ENCODE assay signal across 25 cellular contexts in genomic region chr3:187709155-187709554, GRCh38. TPM values are rescaled to one million over a fixed set of nuclear protein-coding genes. Genes with fewer than 3 reads are reported as not detected.
DNase-seq lines count a peak whose midpoint lies in the region; ATAC-seq, FAIRE-seq and TF ChIP-seq lines count a peak whose summit lies in the region.
"Had no signal": no experiment of that assay in that cellular context is flagged by ENCODE, and none has a peak within 500 bp of the region (broad histone marks: within the 10 kb centered on the region; RNA-seq: fewer than 3 reads in every experiment).

No MANE protein-coding gene starts in this region.

- TF ChIP-seq CTCF in A549 (IDR thresholded peaks at IDR 0.05) (no peak), GM12873 (IDR thresholded peaks at IDR 0.05; ENCODE audit: insufficient read depth, low read depth, low read length, missing control alignments) (peak; percentile 19), OCI-LY7 (conservative IDR thresholded peaks at IDR 0.05; ENCODE audit: low read length) (peak; percentile 67), epithelial cell of proximal tubule (conservative IDR thresholded peaks at IDR 0.05; ENCODE audit: low read depth, low read length) (peak; percentile 50)

- H2AFZ ChIP-seq in OCI-LY7 (ENCODE audit: low read length): no peak overlapping the region

- ATAC-seq in A549 (peak; percentile 47 to 83; a peak in 3 of 6 replicates), GM18498 (IDR thresholded peaks at IDR 0.05; ENCODE audit: unreplicated experiment) (no peak), HG03469 (IDR thresholded peaks at IDR 0.05; ENCODE audit: unreplicated experiment) (no peak), HG02642 (IDR thresholded peaks at IDR 0.05; ENCODE audit: poor library complexity, unreplicated experiment) (no peak)
- ATAC-seq: foreskin keratinocyte, right cardiac atrium, T-cell had no signal

- no peak for FAIRE-seq in A549 (lab: Jason Lieb, UNC)
- FAIRE-seq: H54 had no signal

- no peaks in the 10 kb centered on the region for H4K20me1 ChIP-seq in OCI-LY7 (ENCODE audit: insufficient read depth, low read length)

- H3K4me2 ChIP-seq in A549 (no peak overlapping the region), OCI-LY7 (ENCODE audit: low read length) (no peak overlapping the region)
- H3K4me2 ChIP-seq: KMS-11 had no signal

- 49% methylated on average over 4 of the region's 4 CpGs for WGBS in A549 (ENCODE audit: missing lambda C conversion rate)

- no peak for TF ChIP-seq RAD21 in A549 (conservative IDR thresholded peaks at IDR 0.05 in 1 of 2, IDR thresholded peaks at IDR 0.05 in 1 of 2)

- H3K79me2 ChIP-seq in OCI-LY7 (ENCODE audit: insufficient read depth, low read depth, low read length): no peaks in the 10 kb centered on the region

- BruUV-seq in OCI-LY7 (replicated peaks; lab: Mats Ljungman, UMichigan): no TSS peak

- intact Hi-C loops in OCI-LY7 (cut with micrococcal nuclease; ENCODE audit: unreplicated experiment): no loop called here

- TF ChIP-seq EP300 in A549 (IDR thresholded peaks at IDR 0.05): no peak

- H3K4me1 ChIP-seq in A549 (no peaks in the 10 kb centered on the region), OCI-LY7 (ENCODE audit: insufficient read depth, low read length, poor library complexity, severe bottlenecking) (no peaks in the 10 kb centered on the region)
- H3K4me1 ChIP-seq: breast epithelium, foreskin keratinocyte, Peyer's patch had no signal

- no peaks in the 10 kb centered on the region for H3K36me3 ChIP-seq in OCI-LY7 (ENCODE audit: insufficient read depth, low read length)
- H3K36me3 ChIP-seq: breast epithelium, Peyer's patch, thoracic aorta had no signal

- no peak for TF ChIP-seq POLR2A in A549 (IDR thresholded peaks at IDR 0.05; ENCODE audit: low read length)

- H3K9me3 ChIP-seq in A549 (no peaks in the 10 kb centered on the region), OCI-LY7 (ENCODE audit: low read length) (no peaks in the 10 kb centered on the region)
- H3K9me3 ChIP-seq: breast epithelium, Peyer's patch, thoracic aorta had no signal

- no peaks in the 10 kb centered on the region for H3K9me2 ChIP-seq in OCI-LY7 (ENCODE audit: insufficient read depth, low read length)

- POLR2A ChIA-PET in A549 (lab: Yijun Ruan, JAX) (no interaction called here), OCI-LY7 (lab: Charles Lee) (interaction anchor here (0.5 to 1.2 kb wide), 3 partner anchors 10 to 489 kb away, joined by 3 to 4 read pairs (median 3); no protein-coding TSS in a partner anchor)

- H3K4me3 ChIP-seq in A549 (no peak overlapping the region), OCI-LY7 (ENCODE audit: low read depth, low read length, poor library complexity, severe bottlenecking) (no peak overlapping the region), epithelial cell of proximal tubule (ENCODE audit: low read depth, low read length) (no peak overlapping the region)
- H3K4me3 ChIP-seq: breast epithelium, Peyer's patch, thoracic aorta had no signal

- no peak overlapping the region for H3K27ac ChIP-seq in A549
- no peak overlapping the region for H3K27ac ChIP-seq in OCI-LY7 (ENCODE audit: low read depth, low read length, poor library complexity, severe bottlenecking)
- H3K27ac ChIP-seq: breast epithelium, foreskin keratinocyte, KMS-11, Peyer's patch, thoracic aorta had no signal

- CTCF ChIA-PET in A549 (lab: Yijun Ruan, JAX) (interaction anchor here (0.8 to 1.8 kb wide), 6 partner anchors 8 to 390 kb away, joined by 3 to 6 read pairs (median 4); no protein-coding TSS in a partner anchor), OCI-LY7 (lab: Charles Lee; ENCODE audit: unreplicated experiment) (interaction anchor here (0.6 kb wide), 1 partner anchor 26 kb away, joined by 3 read pairs; no protein-coding TSS in a partner anchor)

- DNase-seq in A549 (ENCODE audit: low read depth in 1 of 2, low spot score in 1 of 2) (peak; percentile 7 to 24), OCI-LY7 (ENCODE audit: low spot score) (peak; percentile 34), epithelial cell of proximal tubule (ENCODE audit: low read depth) (no peak), cortex of kidney (lab: John Stamatoyannopoulos, UW) (no peak)
- DNase-seq: activated B cell treated with CpG ODN at 0.5 μM for 24 hours; activated CD8-positive, alpha-beta memory T cell treated with anti-CD3 and anti-CD28 coated beads, Interleukin-2, amount 50 U/mL, for 48 hours; activated naive CD4-positive, alpha-beta T cell treated with anti-CD3 and anti-CD28 coated beads, Interleukin-2, amount 10 ng/mL, durations not matched to agents 7 days and 5 days; effector memory CD4-positive, alpha-beta T cell; foreskin keratinocyte; mesenchymal stem cell; NCI-H1417; NCI-H446; nephron progenitor cell; Peyer's patch; right cardiac atrium; stimulated activated CD4-positive, alpha-beta T cell treated with anti-CD3 and anti-CD28 coated beads, Interleukin-4, amount 100 ng/mL, for 1 hour; T-cell had no signal

TF ChIP-seq in A549, 52 proteins besides CTCF, POLR2A, EP300 and RAD21:
- TF ChIP-seq FOSL2 (IDR thresholded peaks at IDR 0.05) (no peak), FOSL2 (CRISPR knock-in tag; IDR thresholded peaks at IDR 0.05) (no peak), JUNB (IDR thresholded peaks at IDR 0.05) (no peak), ZC3H11A (IDR thresholded peaks at IDR 0.05) (no peak)

RNA-seq across cellular contexts. Expression of gene RTP2, which starts 6.8 kb away (rescaled TPM):
- polyA plus RNA-seq in A549 (2011; rRNA removed) (not detected in 2 replicates), A549 (2017; fragmentation: RNase III; extraction: RNeasy Plus Mini Kit Qiagen cat#74134 plus additional on column Dnase treatment) (not detected in 3 replicates)
- polyA plus RNA-seq in A549 (2012; cell fraction: cytosol; rRNA removed): not detected in 2 replicates
- not detected in 2 replicates for polyA plus RNA-seq in A549 (2012; cell fraction: nucleus; rRNA removed)
- not detected in 2 replicates for polyA minus RNA-seq in A549 (2011; rRNA and poly(A)+ RNA removed)
- total RNA-seq in OCI-LY7 (2014; rRNA removed; shearing (Covaris generic)): not detected in 2 replicates
- total RNA-seq in OCI-LY7 (2022) (not detected in 2 replicates), epithelial cell of proximal tubule (not detected in 2 replicates)
- total RNA-seq: activated B cell treated with CpG ODN at 0.5 μM for 24 hours, breast epithelium, foreskin keratinocyte, Peyer's patch, right cardiac atrium, T-cell, thoracic aorta had no signal
- polyA plus RNA-seq: foreskin keratinocyte, right cardiac atrium had no signal

RNA-seq across cellular contexts. Expression of gene BCL6, which starts 36.1 kb away (rescaled TPM):
- polyA plus RNA-seq in A549 (2011; rRNA removed) (7.0 and 20.8 TPM in 2 replicates), A549 (2017; fragmentation: RNase III; extraction: RNeasy Plus Mini Kit Qiagen cat#74134 plus additional on column Dnase treatment) (6.1 to 12.1 TPM (median 10.4 TPM) in 3 replicates)
- 2.0 and 3.3 TPM in 2 replicates for polyA plus RNA-seq in A549 (2012; cell fraction: cytosol; rRNA removed)
- 7.1 and 9.2 TPM in 2 replicates for polyA plus RNA-seq in A549 (2012; cell fraction: nucleus; rRNA removed)
- polyA minus RNA-seq in A549 (2011; rRNA and poly(A)+ RNA removed): 23.8 and 38.2 TPM in 2 replicates
- 62.4 and 65.6 TPM in 2 replicates for total RNA-seq in OCI-LY7 (2014; rRNA removed; shearing (Covaris generic))
- total RNA-seq in OCI-LY7 (2022) (251 and 256 TPM in 2 replicates), epithelial cell of proximal tubule (3.5 and 7.0 TPM in 2 replicates)

RNA-seq across cellular contexts. Expression of gene SST, which starts 39.0 kb away (rescaled TPM):
- polyA plus RNA-seq in A549 (2011; rRNA removed) (not detected in 2 replicates), A549 (2017; fragmentation: RNase III; extraction: RNeasy Plus Mini Kit Qiagen cat#74134 plus additional on column Dnase treatment) (not detected in 3 replicates)
- not detected in 2 replicates for polyA plus RNA-seq in A549 (2012; cell fraction: cytosol; rRNA removed)
- not detected in 2 replicates for polyA plus RNA-seq in A549 (2012; cell fraction: nucleus; rRNA removed)
- not detected in 2 replicates for polyA minus RNA-seq in A549 (2011; rRNA and poly(A)+ RNA removed)
- not detected in 2 replicates for total RNA-seq in OCI-LY7 (2014; rRNA removed; shearing (Covaris generic))
- total RNA-seq in OCI-LY7 (2022) (not detected in 2 replicates), epithelial cell of proximal tubule (0.98 TPM in 1 of 2 replicates, not detected in the other)
- total RNA-seq: activated B cell treated with CpG ODN at 0.5 μM for 24 hours, breast epithelium, foreskin keratinocyte, T-cell, thoracic aorta had no signal
- polyA plus RNA-seq: foreskin keratinocyte had no signal

Comparison
In these comparisons a context has a peak if more than half of its experiments do, and no peak if none do; other contexts are left out.
1. ATAC-seq: peak in A549 (2 of 2); none in GM18498 (single experiment), HG03469 (single experiment) and HG02642 (single experiment).
2. DNase-seq: peak in A549 (2 of 2) and OCI-LY7 (single experiment); none in epithelial cell of proximal tubule (single experiment) and cortex of kidney (single experiment).